Comparison of ENCODE assay signal across 1 cellular context in genomic region chr3:195692781-195693427, GRCh38.
TF ChIP-seq lines count a peak whose summit lies in the region.

No MANE protein-coding gene starts in this region.

TF ChIP-seq in GM23338, 12 proteins besides CTCF, POLR2A, EP300 and RAD21 (continued from another document):
- no peak for TF ChIP-seq ZNF462 (CRISPR knock-in tag; IDR thresholded peaks at IDR 0.05)
- TF ChIP-seq POLR2AphosphoS5 (IDR thresholded peaks at IDR 0.05; ENCODE audit: low read depth), result no peak
